ENCODE assay signal across 9 cellular contexts in the genomic region with DNA sequence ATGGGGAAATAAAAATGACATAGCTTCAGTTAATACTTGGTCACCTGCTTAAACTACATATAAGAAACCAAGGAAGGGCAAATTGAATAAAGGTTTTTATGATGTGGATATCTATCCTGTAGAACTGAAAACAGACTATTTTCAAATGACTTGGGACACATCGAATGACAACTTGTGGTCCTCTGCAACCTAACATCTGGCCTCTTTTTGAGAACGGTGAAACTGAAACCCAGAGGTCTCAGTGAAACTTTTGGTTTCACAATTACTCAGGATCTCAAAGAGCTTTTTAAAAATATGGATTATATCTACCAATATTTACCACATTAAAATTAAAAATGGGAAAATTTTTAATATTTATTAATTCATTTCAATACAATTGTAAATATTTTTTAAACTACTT.
DNase-seq lines count a peak whose midpoint lies in the region; ATAC-seq lines count a peak whose summit lies in the region.
"Had no signal": no experiment of that assay in that cellular context is flagged by ENCODE, and none has a peak within 500 bp of the region (broad histone marks: within the 10 kb centered on the region; RNA-seq: fewer than 3 reads in every experiment).

No MANE protein-coding gene starts in this region.

- no peaks in the 10 kb centered on the region for H3K27me3 ChIP-seq in subcutaneous abdominal adipose tissue (ENCODE audit: control insufficient read depth in 5 of 5, insufficient read depth in 4 of 5, low read length in 5 of 5)

- POLR2A ChIA-PET in activated CD4-positive, alpha-beta memory T cell treated with anti-CD3 and anti-CD28 coated beads for 36 hours (lab: Charles Lee), result interaction anchor here (0.5 to 1.4 kb wide), 4 partner anchors 10 to 65 kb away, joined by 3 to 5 read pairs (median 4); a partner anchor contains a TSS

- no peaks in the 10 kb centered on the region for H3K9me3 ChIP-seq in subcutaneous abdominal adipose tissue (ENCODE audit: control insufficient read depth in 5 of 5, low read length in 5 of 5)

- peak overlapping the region in 1 of 5 donors; percentile 68 for H3K9ac ChIP-seq in subcutaneous abdominal adipose tissue (ENCODE audit: low read length in 5 of 5)

- H3K4me3 Mint-ChIP-seq in activated T-cell treated with anti-CD3 and anti-CD28 coated beads, Interleukin-2, amount 50 U/mL, for 4 hours, result no peak overlapping the region
- peak overlapping the region; percentile 5 for H3K4me3 Mint-ChIP-seq in activated CD4-positive, alpha-beta memory T cell treated with anti-CD3 and anti-CD28 coated beads for 36 hours

- CTCF ChIA-PET in activated CD4-positive, alpha-beta memory T cell treated with anti-CD3 and anti-CD28 coated beads for 36 hours (lab: Charles Lee), result interaction anchor here (0.8 to 1.2 kb wide), 3 partner anchors 65 to 290 kb away, joined by 3 to 5 read pairs (median 5); a partner anchor contains a TSS

- no peak overlapping the region for H3K27ac Mint-ChIP-seq in activated CD4-positive, alpha-beta memory T cell treated with anti-CD3 and anti-CD28 coated beads for 36 hours

- no peak overlapping the region for H3K27ac ChIP-seq in subcutaneous abdominal adipose tissue (ENCODE audit: low read depth, low read length)
- H3K27ac ChIP-seq: SK-N-MC had no signal

- H3K36me3 ChIP-seq in subcutaneous abdominal adipose tissue (ENCODE audit: control insufficient read depth in 5 of 5, insufficient read depth in 5 of 5, low read length in 5 of 5), result no peaks in the 10 kb centered on the region

- peaks cover 50% of the 10 kb centered on the region for H3K4me1 Mint-ChIP-seq in activated T-cell treated with anti-CD3 and anti-CD28 coated beads, Interleukin-2, amount 50 U/mL, for 4 hours (ENCODE audit: low read depth)
- H3K4me1 Mint-ChIP-seq in activated CD4-positive, alpha-beta memory T cell treated with anti-CD3 and anti-CD28 coated beads for 36 hours (ENCODE audit: low read depth), result peaks cover 45% of the 10 kb centered on the region

- peaks cover 5% of the 10 kb centered on the region for H3K36me3 Mint-ChIP-seq in activated T-cell treated with anti-CD3 and anti-CD28 coated beads, Interleukin-2, amount 50 U/mL, for 4 hours (ENCODE audit: insufficient read depth)
- peaks cover 4% of the 10 kb centered on the region for H3K36me3 Mint-ChIP-seq in activated CD4-positive, alpha-beta memory T cell treated with anti-CD3 and anti-CD28 coated beads for 36 hours

- peak; percentile 86 to 94 for ATAC-seq in activated T-cell treated with anti-CD3 and anti-CD28 coated beads, Interleukin-2, amount 50 U/mL, for 4 hours
- peak; percentile 90 for ATAC-seq in HG03025 (IDR thresholded peaks at IDR 0.05; ENCODE audit: low FRiP score, unreplicated experiment)

- DNase-seq in activated T-cell treated with anti-CD3 and anti-CD28 coated beads, Interleukin-2, amount 50 U/mL, for 4 hours, result no peak
- DNase-seq in activated T-cell treated with anti-CD3 and anti-CD28 coated beads, Interleukin-2, amount 50 U/mL, for 48 hours, result no peak
- peak; percentile 38 for DNase-seq in activated CD4-positive, alpha-beta memory T cell treated with anti-CD3 and anti-CD28 coated beads for 36 hours
- DNase-seq in epidermal melanocyte (ENCODE audit: insufficient read length, low spot score) (no peak), globus pallidus (ENCODE audit: low spot score) (no peak), EL (no peak)

- no peaks in the 10 kb centered on the region for H3K27me3 Mint-ChIP-seq in activated T-cell treated with anti-CD3 and anti-CD28 coated beads, Interleukin-2, amount 50 U/mL, for 4 hours (ENCODE audit: low read depth)
- no peaks in the 10 kb centered on the region for H3K27me3 Mint-ChIP-seq in activated CD4-positive, alpha-beta memory T cell treated with anti-CD3 and anti-CD28 coated beads for 36 hours

- intact Hi-C loops in activated CD4-positive, alpha-beta memory T cell treated with anti-CD3 and anti-CD28 coated beads for 36 hours (cut with micrococcal nuclease), result loop anchor here (1.0 to 10.0 kb wide), 10 partner anchors 10 to 1027 kb away; a partner anchor contains a TSS

- no peaks in the 10 kb centered on the region for H3K9me3 Mint-ChIP-seq in activated T-cell treated with anti-CD3 and anti-CD28 coated beads, Interleukin-2, amount 50 U/mL, for 4 hours
- H3K9me3 Mint-ChIP-seq in activated CD4-positive, alpha-beta memory T cell treated with anti-CD3 and anti-CD28 coated beads for 36 hours, result no peaks in the 10 kb centered on the region

- peak overlapping the region in 4 of 5 donors; percentile 17 to 43 (median 30) for H3K4me3 ChIP-seq in subcutaneous abdominal adipose tissue (ENCODE audit: low read depth in 1 of 5, low read length in 5 of 5)
- H3K4me3 ChIP-seq: SK-N-MC had no signal

- peaks cover 0 to 20% (median 9%) of the 10 kb centered on the region in 5 donors for H3K4me1 ChIP-seq in subcutaneous abdominal adipose tissue (ENCODE audit: control insufficient read depth in 5 of 5, insufficient read depth in 5 of 5, low read length in 5 of 5)
